ENCODE assay signal across 15 cellular contexts in genomic region chr1:2911391-2912178, GRCh38.
"Had no signal": no experiment of that assay in that cellular context is flagged by ENCODE, and none has a peak within 500 bp of the region (broad histone marks: within the 10 kb centered on the region; RNA-seq: fewer than 3 reads in every experiment).

No MANE protein-coding gene starts in this region.

- H3K4me2 ChIP-seq: smooth muscle cell had no signal

- H3K27ac ChIP-seq: dorsolateral prefrontal cortex, heart right ventricle, neutrophil had no signal

- H3K9me3 ChIP-seq: heart right ventricle, neutrophil had no signal

- H3K4me1 Mint-ChIP-seq: nephron had no signal

- H3K4me3 ChIP-seq: dorsolateral prefrontal cortex, heart right ventricle, smooth muscle cell had no signal

- H3K27ac Mint-ChIP-seq: naive B cell, nephron had no signal

- H3K4me1 ChIP-seq: heart right ventricle had no signal

- DNase-seq: cortex of kidney; effector CD8-positive, alpha-beta T cell; foreskin melanocyte; heart right ventricle; hypothalamus; kidney glomerular epithelial cell; mesendoderm; naive B cell; right cardiac atrium; stimulated activated naive CD4-positive, alpha-beta T cell treated with Interleukin-2 at 50 U/mL for 16 hours; trophoblast cell had no signal

- H3K36me3 Mint-ChIP-seq: naive B cell had no signal

- H3K36me3 ChIP-seq: heart right ventricle, neutrophil had no signal

- H3K27me3 ChIP-seq: dorsolateral prefrontal cortex, neutrophil had no signal

- H3K4me3 Mint-ChIP-seq: naive B cell, nephron had no signal
